ENCODE assay signal across 19 cellular contexts in the genomic region with DNA sequence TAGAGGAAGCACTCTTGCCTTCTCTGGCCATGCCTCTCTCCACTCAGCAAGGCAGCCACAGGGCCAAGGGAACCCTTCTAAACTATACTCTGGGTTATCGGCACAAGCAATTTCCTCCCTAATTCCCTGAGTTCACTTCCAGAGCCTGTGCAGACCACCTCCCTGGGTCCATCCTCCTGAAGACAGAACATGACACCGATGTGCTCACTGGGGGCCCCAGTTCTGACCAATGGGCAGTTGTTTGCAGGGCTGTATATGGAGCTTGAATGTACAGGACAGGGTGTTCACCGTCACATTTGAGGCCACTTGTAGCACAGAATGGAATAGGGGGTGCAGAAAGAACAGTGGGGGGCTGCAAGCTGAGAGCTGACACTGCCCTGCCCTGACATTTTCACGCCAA.
"Had no signal": no experiment of that assay in that cellular context is flagged by ENCODE, and none has a peak within 500 bp of the region (broad histone marks: within the 10 kb centered on the region; RNA-seq: fewer than 3 reads in every experiment).

No MANE protein-coding gene starts in this region.

- ATAC-seq: foreskin keratinocyte, sciatic nerve had no signal

- H3K4me3 ChIP-seq: stomach, thoracic aorta, transverse colon had no signal

- H3K9me3 Mint-ChIP-seq: endodermal cell, naive B cell, nephron had no signal

- DNase-seq: effector CD4-positive, alpha-beta T cell; endodermal cell; erythroblast; foreskin keratinocyte; head of caudate nucleus; hippocampal formation; kidney glomerular epithelial cell; mesendoderm; naive B cell; posterior cingulate gyrus; stimulated activated CD4-positive, alpha-beta T cell treated with anti-CD3 and anti-CD28 coated beads, Interleukin-2, amount 100 ng/mL, for 24 hours; stimulated activated CD4-positive, alpha-beta T cell treated with anti-CD3 and anti-CD28 coated beads, Interleukin-4, amount 100 ng/mL, for 4 hours; stimulated activated naive CD4-positive, alpha-beta T cell; stomach; substantia nigra; transverse colon had no signal

- H3K27ac Mint-ChIP-seq: endodermal cell, naive B cell, nephron had no signal

- H3K4me1 ChIP-seq: foreskin keratinocyte, stomach, transverse colon had no signal

- H3K36me3 Mint-ChIP-seq: naive B cell had no signal

- H3K4me1 Mint-ChIP-seq: endodermal cell, naive B cell, nephron had no signal

- H3K27ac ChIP-seq: foreskin keratinocyte, stomach, thoracic aorta, transverse colon had no signal

- H3K27me3 Mint-ChIP-seq: naive B cell had no signal

- H3K36me3 ChIP-seq: stomach, thoracic aorta, transverse colon had no signal

- H3K9me3 ChIP-seq: stomach, thoracic aorta, transverse colon had no signal

- H3K4me3 Mint-ChIP-seq: endodermal cell, naive B cell, nephron had no signal

- H3K27me3 ChIP-seq: stomach, transverse colon had no signal
